In genomic region chr12:92089559-92089958, GRCh38 we compare ENCODE assay signal across 13 cellular contexts. TPM values are rescaled to one million over a fixed set of nuclear protein-coding genes. Genes with fewer than 3 reads are reported as not detected.
DNase-seq lines count a peak whose midpoint lies in the region; ATAC-seq and TF ChIP-seq lines count a peak whose summit lies in the region.
"Had no signal": no experiment of that assay in that cellular context is flagged by ENCODE, and none has a peak within 500 bp of the region (broad histone marks: within the 10 kb centered on the region; RNA-seq: fewer than 3 reads in every experiment).

No MANE protein-coding gene starts in this region.

- H3K9ac ChIP-seq in mammary epithelial cell (ENCODE audit: insufficient read depth, low read length) (no peak overlapping the region), trophoblast cell (ENCODE audit: low read length) (no peak overlapping the region), mesendoderm (ENCODE audit: low read length) (no peak overlapping the region)

- no peak overlapping the region for H2BK12ac ChIP-seq in trophoblast cell (ENCODE audit: low read length)

- intact Hi-C loops in MCF 10A (cut with micrococcal nuclease) (no loop called here), mammary epithelial cell (cut with micrococcal nuclease) (no loop called here)

- H2BK15ac ChIP-seq in mesendoderm (replicated peaks; ENCODE audit: low read depth) = no peak overlapping the region

- peaks cover 13% of the 10 kb centered on the region for H3K4me1 Mint-ChIP-seq in MCF 10A (ENCODE audit: insufficient read depth, unreplicated experiment)
- H3K4me1 Mint-ChIP-seq in T-helper 17 cell = peaks cover 8% of the 10 kb centered on the region

- no peak overlapping the region for H3K14ac ChIP-seq in trophoblast cell (ENCODE audit: low read length)

- TF ChIP-seq CTCF in MCF 10A (IDR thresholded peaks at IDR 0.05; ENCODE audit: unreplicated experiment) (no peak), mammary epithelial cell (conservative IDR thresholded peaks at IDR 0.05 in 1 of 2, IDR thresholded peaks at IDR 0.05 in 1 of 2; ENCODE audit: extremely low read depth in 1 of 2, insufficient read depth in 1 of 2, low read depth in 1 of 2, low read length in 2 of 2) (no peak)

- H4K91ac ChIP-seq in trophoblast cell (ENCODE audit: low read depth, low read length) = no peak overlapping the region

- no peak overlapping the region for H2AFZ ChIP-seq in mammary epithelial cell (ENCODE audit: low read depth, low read length)
- no peak overlapping the region for H2AFZ ChIP-seq in trophoblast cell (ENCODE audit: insufficient read depth, low read length, poor library complexity)

- H3K4me1 ChIP-seq in mammary epithelial cell (ENCODE audit: insufficient read depth, low read length) (peaks cover 8% of the 10 kb centered on the region), trophoblast cell (ENCODE audit: control insufficient read depth in 1 of 2, insufficient read depth in 2 of 2, low read length in 2 of 2) (no peaks in the 10 kb centered on the region), mesendoderm (ENCODE audit: control insufficient read depth, low read depth, low read length) (no peaks in the 10 kb centered on the region)
- H3K4me1 ChIP-seq: BE2C had no signal

- no peak overlapping the region for H3K4me3 ChIP-seq in mammary epithelial cell (replicated peaks in 1 of 3; ENCODE audit: insufficient read depth in 1 of 3, low read depth in 2 of 3, low read length in 3 of 3)
- no peak overlapping the region for H3K4me3 ChIP-seq in trophoblast cell (ENCODE audit: low read depth, low read length)
- no peak overlapping the region for H3K4me3 ChIP-seq in mesendoderm (ENCODE audit: low read length)

- no peaks in the 10 kb centered on the region for H3K27me3 ChIP-seq in mammary epithelial cell (ENCODE audit: insufficient read depth, low read length)
- H3K27me3 ChIP-seq in trophoblast cell (ENCODE audit: insufficient read depth, low read length) = no peaks in the 10 kb centered on the region
- no peaks in the 10 kb centered on the region for H3K27me3 ChIP-seq in mesendoderm (ENCODE audit: insufficient read depth, low read length, poor library complexity)
- H3K27me3 ChIP-seq: BE2C had no signal

- no peaks in the 10 kb centered on the region for H3K79me1 ChIP-seq in trophoblast cell (ENCODE audit: low read length)
- no peaks in the 10 kb centered on the region for H3K79me1 ChIP-seq in mesendoderm (ENCODE audit: low read length)

- H3K23ac ChIP-seq in trophoblast cell (ENCODE audit: low read length) (no peak overlapping the region), mesendoderm (ENCODE audit: low read length) (no peak overlapping the region)

- no TSS peak for BruUV-seq in MCF 10A (replicated peaks; lab: Mats Ljungman, UMichigan)
- BruUV-seq in mammary epithelial cell (replicated peaks; lab: Mats Ljungman, UMichigan) = no TSS peak

- H4K8ac ChIP-seq in trophoblast cell (ENCODE audit: low read depth, low read length) (no peak overlapping the region), mesendoderm (ENCODE audit: low read depth, low read length) (no peak overlapping the region)

- H3K4ac ChIP-seq in trophoblast cell (ENCODE audit: low read depth, low read length) (no peak overlapping the region), mesendoderm (ENCODE audit: low read depth, low read length) (no peak overlapping the region)

- in situ Hi-C loops in mammary epithelial cell (cut with MboI; ENCODE audit: low sequenced_read_pairs in 2 of 2) = no loop called here

- H3K18ac ChIP-seq in trophoblast cell (ENCODE audit: low read length) = no peak overlapping the region
- H3K18ac ChIP-seq in mesendoderm (ENCODE audit: low read length) = no peak overlapping the region

- H2AK5ac ChIP-seq in trophoblast cell (ENCODE audit: low read length) = no peak overlapping the region
- no peak overlapping the region for H2AK5ac ChIP-seq in mesendoderm (ENCODE audit: low read length)

- H3K36me3 Mint-ChIP-seq in MCF 10A (ENCODE audit: insufficient read depth, unreplicated experiment) (no peaks in the 10 kb centered on the region), T-helper 17 cell (ENCODE audit: low read depth) (peaks cover 3% of the 10 kb centered on the region)

- no peak overlapping the region for H3K27ac ChIP-seq in mammary epithelial cell (ENCODE audit: insufficient read depth, low read depth, low read length)
- H3K27ac ChIP-seq in trophoblast cell (ENCODE audit: low read depth, low read length) = no peak overlapping the region
- no peak overlapping the region for H3K27ac ChIP-seq in mesendoderm (ENCODE audit: low read depth, low read length)

- POLR2A ChIA-PET in MCF 10A (lab: Yijun Ruan, JAX) = interaction anchor here (0.6 to 1.4 kb wide), 13 partner anchors 11 to 634 kb away, joined by 3 to 9 read pairs (median 3); partner anchors contain the start of gene BTG1

- no peak for ATAC-seq in T-helper 17 cell

- H3K4me3 Mint-ChIP-seq in MCF 10A (ENCODE audit: unreplicated experiment) (no peak overlapping the region), T-helper 17 cell (no peak overlapping the region)

- H3K4me2 ChIP-seq in mammary epithelial cell (ENCODE audit: insufficient read depth, low read depth, low read length) (no peak overlapping the region), trophoblast cell (ENCODE audit: low read length) (no peak overlapping the region), mesendoderm (ENCODE audit: low read length) (no peak overlapping the region)

- H3K36me3 ChIP-seq in mammary epithelial cell (ENCODE audit: insufficient read depth, low read length) (no peaks in the 10 kb centered on the region), trophoblast cell (ENCODE audit: control insufficient read depth in 1 of 2, insufficient read depth in 2 of 2, low read length in 2 of 2) (no peaks in the 10 kb centered on the region), mesendoderm (ENCODE audit: control insufficient read depth, insufficient read depth, low read length) (no peaks in the 10 kb centered on the region)
- H3K36me3 ChIP-seq: BE2C had no signal

- H2BK120ac ChIP-seq in trophoblast cell (ENCODE audit: insufficient read depth, low read length, poor library complexity) (no peak overlapping the region), mesendoderm (ENCODE audit: low read depth, low read length) (no peak overlapping the region)

- no peaks in the 10 kb centered on the region for H4K20me1 ChIP-seq in mammary epithelial cell (ENCODE audit: insufficient read depth, low read length)

- H3K56ac ChIP-seq in mesendoderm (ENCODE audit: low read length) = no peak overlapping the region

- H4K12ac ChIP-seq in trophoblast cell (ENCODE audit: low read depth, low read length) = no peak overlapping the region

- H2BK5ac ChIP-seq in trophoblast cell (ENCODE audit: low read depth, low read length, poor library complexity) (no peak overlapping the region), mesendoderm (ENCODE audit: low read length) (no peak overlapping the region)

- dilution Hi-C loops in mammary epithelial cell (cut with HindIII; ENCODE audit: low sequenced_read_pairs) = no loop called here

- H4K5ac ChIP-seq in mesendoderm (ENCODE audit: low read length) = no peak overlapping the region

- H3K27me3 Mint-ChIP-seq in MCF 10A (ENCODE audit: insufficient read depth, unreplicated experiment) (no peaks in the 10 kb centered on the region), T-helper 17 cell (no peaks in the 10 kb centered on the region)

- H3K79me2 ChIP-seq in mammary epithelial cell (ENCODE audit: insufficient read depth, low read length) = no peaks in the 10 kb centered on the region
- H3K79me2 ChIP-seq in trophoblast cell (ENCODE audit: control insufficient read depth, insufficient read depth, low read length, poor library complexity) = no peaks in the 10 kb centered on the region
- no peaks in the 10 kb centered on the region for H3K79me2 ChIP-seq in mesendoderm (ENCODE audit: control insufficient read depth, insufficient read depth, low read length)

- no peaks in the 10 kb centered on the region for H3K9me3 ChIP-seq in mammary epithelial cell (replicated peaks; ENCODE audit: insufficient read depth, low read length)
- no peaks in the 10 kb centered on the region for H3K9me3 ChIP-seq in T-helper 17 cell (ENCODE audit: control insufficient read depth, low read length, poor library complexity, severe bottlenecking)
- H3K9me3 ChIP-seq in trophoblast cell (ENCODE audit: insufficient read depth, low read depth, low read length) = no peaks in the 10 kb centered on the region
- H3K9me3 ChIP-seq: BE2C had no signal

- no peak for DNase-seq in MCF 10A (ENCODE audit: unreplicated experiment)
- no peak for DNase-seq in mammary epithelial cell
- DNase-seq in T-helper 17 cell = no peak
- peak; percentile 63 for DNase-seq in fibroblast of gingiva (ENCODE audit: low read depth)
- DNase-seq in trophoblast cell = no peak
- DNase-seq in mesendoderm = no peak
- no peak for DNase-seq in hypothalamus (lab: John Stamatoyannopoulos, UW)
- DNase-seq: BE2C; GOT3; KG1; NCI-H1105 treated with DMSO at 0.1 percent for 48 hours; NCI-H187; NK-92 treated with Interleukin-12 subunit alpha and Interleukin-12 subunit beta, amount 100 ng/mL, for 24 hours had no signal

- H3K27ac Mint-ChIP-seq in MCF 10A (ENCODE audit: low read depth, unreplicated experiment) (peak overlapping the region; percentile 32), T-helper 17 cell (peak overlapping the region; percentile 32)

- H3K9me3 Mint-ChIP-seq in MCF 10A (ENCODE audit: unreplicated experiment) = no peaks in the 10 kb centered on the region

- CTCF ChIA-PET in MCF 10A (lab: Yijun Ruan, JAX) = interaction anchor here (0.8 kb wide), 1 partner anchor 911 kb away, joined by 3 read pairs; no protein-coding TSS in a partner anchor
- CTCF ChIA-PET in mammary epithelial cell (lab: Charles Lee; ENCODE audit: low non-redundant PET) = interaction anchor here (1.1 kb wide), 1 partner anchor 44 kb away, joined by 3 read pairs; no protein-coding TSS in a partner anchor

RNA-seq across cellular contexts. Expression of gene BTG1, which starts 56.1 kb away (rescaled TPM):
- total RNA-seq in MCF 10A (2022) = 128 and 129 TPM in 2 replicates
- total RNA-seq in mammary epithelial cell = 10 to 100 TPM; 26.8 to 68.2 TPM
- 24.8 TPM for polyA plus RNA-seq in mammary epithelial cell
- polyA minus RNA-seq in mammary epithelial cell = 70.4 TPM
- total RNA-seq in T-helper 17 cell = 1,000 to 10,000 TPM; 1,109 to 1,137 TPM
- 145 and 154 TPM in 2 replicates for polyA plus RNA-seq in trophoblast cell (2013)
- polyA plus RNA-seq in mesendoderm (2013, experiment 1 of 2) = 9.7 TPM
- 10.6 TPM for polyA plus RNA-seq in mesendoderm (2013, experiment 2 of 2)
